ENCODE assay signal across 13 cellular contexts in the genomic region with DNA sequence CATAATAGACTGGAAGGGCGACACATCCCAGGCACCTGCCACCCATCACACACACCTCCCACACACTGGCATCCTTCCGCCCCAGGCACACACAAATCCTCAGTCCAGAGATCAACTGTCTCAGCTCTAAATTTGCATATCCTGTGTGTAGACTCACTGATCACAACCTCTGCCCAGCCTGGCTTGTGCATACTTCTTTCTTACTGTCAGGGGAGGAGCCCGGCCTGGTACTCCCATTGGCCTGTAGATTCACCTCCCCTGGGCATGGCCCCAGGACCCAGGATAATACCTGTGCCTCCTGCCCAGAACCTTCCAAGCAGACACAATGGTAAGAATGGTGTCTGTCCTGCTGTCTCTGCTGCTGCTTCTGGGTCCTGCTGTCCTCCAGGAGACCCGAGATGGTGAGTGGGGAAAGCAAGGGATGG. TPM values are rescaled to one million over a fixed set of nuclear protein-coding genes. Genes with fewer than 3 reads are reported as not detected.
DNase-seq lines count a peak whose midpoint lies in the region; ATAC-seq, FAIRE-seq and TF ChIP-seq lines count a peak whose summit lies in the region.
"Not testable (repeated sequence)": the region's sequence is repeated elsewhere in the genome, so short reads cannot be mapped to it uniquely, and the experiment has no call there.
"Had no signal": no experiment of that assay in that cellular context is flagged by ENCODE, and none has a peak within 500 bp of the region (broad histone marks: within the 10 kb centered on the region; RNA-seq: fewer than 3 reads in every experiment).

No MANE protein-coding gene starts in this region.

- H3F3A ChIP-seq in GM23338 (replicated peaks; ENCODE audit: low read depth), result not testable (repeated sequence)

- intact Hi-C loops in HepG2 (cut with micrococcal nuclease; ENCODE audit: unreplicated experiment); prostate gland (cut with DNase I): not testable (repeated sequence)

- not testable (repeated sequence) for H3K9me3 Mint-ChIP-seq in GM23338; activated naive CD8-positive, alpha-beta T cell treated with anti-CD3 and anti-CD28 coated beads, Interleukin-2, amount 50 U/mL, for 24 hours

- not testable (repeated sequence) for H4K20me1 ChIP-seq in GM23338 (replicated peaks; ENCODE audit: insufficient read depth); HepG2 (ENCODE audit: insufficient read depth, low read length)

- H3K27ac ChIP-seq in C4-2B, result peak overlapping the region; percentile 87
- not testable (repeated sequence) for H3K27ac ChIP-seq in GM23338 (ENCODE audit: low read depth)
- peak overlapping the region; percentile 27 for H3K27ac ChIP-seq in HepG2 (ENCODE audit: extremely low read length, insufficient read depth, low read length)
- peak overlapping the region; percentile 66 to 80 for H3K27ac ChIP-seq in prostate gland

- H3K4me3 Mint-ChIP-seq in GM23338, result peak overlapping the region; percentile 57
- not testable (repeated sequence) for H3K4me3 Mint-ChIP-seq in activated naive CD8-positive, alpha-beta T cell treated with anti-CD3 and anti-CD28 coated beads, Interleukin-2, amount 50 U/mL, for 24 hours

- not testable (repeated sequence) for H3K36me3 ChIP-seq in GM23338 (ENCODE audit: insufficient read depth); HepG2 (replicated peaks in 1 of 2; ENCODE audit: control insufficient read depth in 1 of 2, insufficient read depth in 2 of 2, low read length in 2 of 2); prostate gland

- POLR2A ChIA-PET in HepG2 (lab: Yijun Ruan, JAX), result interaction anchor here (0.7 to 2.5 kb wide), 10 partner anchors 9 to 1309 kb away, joined by 3 to 13 read pairs (median 4); a partner anchor contains a TSS

- H3K27ac Mint-ChIP-seq in GM23338; activated naive CD8-positive, alpha-beta T cell treated with anti-CD3 and anti-CD28 coated beads, Interleukin-2, amount 50 U/mL, for 24 hours: not testable (repeated sequence)

- peak overlapping the region; percentile 40; the same call in 1 of the 2 replicates for H3K9ac ChIP-seq in HepG2 (ENCODE audit: insufficient read depth, low read depth, low read length)

- not testable (repeated sequence) for TF ChIP-seq CTCF in C4-2B (conservative IDR thresholded peaks at IDR 0.05); GM23338 (conservative IDR thresholded peaks at IDR 0.05; ENCODE audit: low read depth in 2 of 2); HepG2 (CRISPR knock-in tag; IDR thresholded peaks at IDR 0.05); prostate gland (IDR thresholded peaks at IDR 0.05)

- H3K27me3 ChIP-seq in GM23338 (ENCODE audit: insufficient read depth); HepG2 (ENCODE audit: control insufficient read depth in 1 of 2, insufficient read depth in 2 of 2, low read length in 2 of 2); prostate gland (replicated peaks; ENCODE audit: insufficient read depth): not testable (repeated sequence)

- H3K4me2 ChIP-seq in GM23338, result not testable (repeated sequence)
- H3K4me2 ChIP-seq in HepG2 (ENCODE audit: low read depth, low read length), result peak overlapping the region; percentile 84

- peak; percentile 58 for FAIRE-seq in HepG2 (lab: Jason Lieb, UNC)

- in situ Hi-C loops in HepG2 (cut with HindIII; ENCODE audit: extremely low pct_ligation_motif_present, low pct_unique_long_range_greater_than_20kb), result loop anchor here (5.0 kb wide), 1 partner anchor 1307 kb away; no protein-coding TSS in a partner anchor

- TF ChIP-seq POLR2A in HepG2 (IDR thresholded peaks at IDR 0.05; ENCODE audit: insufficient read depth in 1 of 2, low read depth in 2 of 2, low read length in 2 of 2), result peak in 1 of 2 experiments; percentile 40; a peak in 1 of 4 replicates
- not testable (repeated sequence) for TF ChIP-seq POLR2A in prostate gland (IDR thresholded peaks at IDR 0.05)

- CTCF ChIA-PET in HepG2 (lab: Yijun Ruan, JAX; ENCODE audit: low intra/inter-chr PET ratio, low total read pairs), result interaction anchor here (0.9 to 1.7 kb wide), 2 partner anchors 10 to 13 kb away, joined by 3 to 8 read pairs; no protein-coding TSS in a partner anchor

- not testable (repeated sequence) for H3K79me2 ChIP-seq in GM23338 (replicated peaks; ENCODE audit: insufficient read depth); HepG2 (ENCODE audit: insufficient read depth, low read length)

- 3% methylated on average over 3 of the region's 4 CpGs for WGBS in HepG2 (ENCODE audit: low lambda C conversion rate)
- 51% methylated on average over 4 of the region's 4 CpGs for WGBS in prostate gland

- H2AFZ ChIP-seq in GM23338, result not testable (repeated sequence)
- peak overlapping the region; percentile 86 for H2AFZ ChIP-seq in HepG2 (ENCODE audit: low read length)

- not testable (repeated sequence) for H3K36me3 Mint-ChIP-seq in GM23338 (ENCODE audit: low read depth); activated naive CD8-positive, alpha-beta T cell treated with anti-CD3 and anti-CD28 coated beads, Interleukin-2, amount 50 U/mL, for 24 hours (ENCODE audit: low read depth)

- not testable (repeated sequence) for H3K4me3 ChIP-seq in GM23338
- H3K4me3 ChIP-seq in HepG2 (replicated peaks in 1 of 3; ENCODE audit: insufficient read depth in 1 of 3, low read depth in 2 of 3, low read length in 3 of 3) (peak overlapping the region in 2 of 3 experiments; percentile 55 to 63; a peak in 3 of 6 replicates), prostate gland (peak overlapping the region; percentile 11 to 41)

- peaks cover 11% of the 10 kb centered on the region for H3K27me3 Mint-ChIP-seq in GM23338 (ENCODE audit: insufficient read depth, low read depth, poor library complexity)
- not testable (repeated sequence) for H3K27me3 Mint-ChIP-seq in activated naive CD8-positive, alpha-beta T cell treated with anti-CD3 and anti-CD28 coated beads, Interleukin-2, amount 50 U/mL, for 24 hours

- BruUV-seq in HepG2 (replicated peaks; lab: Mats Ljungman, UMichigan), result not testable (repeated sequence)

- H3K4me1 Mint-ChIP-seq in GM23338, result peaks cover 17% of the 10 kb centered on the region
- peaks cover 10% of the 10 kb centered on the region for H3K4me1 Mint-ChIP-seq in activated naive CD8-positive, alpha-beta T cell treated with anti-CD3 and anti-CD28 coated beads, Interleukin-2, amount 50 U/mL, for 24 hours

- TF ChIP-seq RAD21 in HepG2 (CRISPR knock-in tag; IDR thresholded peaks at IDR 0.05), result not testable (repeated sequence)

- peak; percentile 47 for ATAC-seq in GM18868 (IDR thresholded peaks at IDR 0.05; ENCODE audit: unreplicated experiment)
- ATAC-seq in GM23338, result peak; percentile 53
- ATAC-seq in SK-N-SH treated with all-trans-retinoic acid at 6 μM for 48 hours, result peak; percentile 30; the same call in 2 of the 3 replicates
- peak; percentile 79 for ATAC-seq in activated naive CD8-positive, alpha-beta T cell treated with anti-CD3 and anti-CD28 coated beads, Interleukin-2, amount 50 U/mL, for 24 hours
- peak; percentile 80 for ATAC-seq in HepG2

- not testable (repeated sequence) for H3K9me3 ChIP-seq in HepG2 (ENCODE audit: low read length); prostate gland

- not testable (repeated sequence) for H3K9me2 ChIP-seq in GM23338 (ENCODE audit: insufficient read depth)

- not testable (repeated sequence) for TF ChIP-seq EP300 in HepG2 (IDR thresholded peaks at IDR 0.05; ENCODE audit: low read depth in 2 of 2, low read length in 2 of 2); HepG2 (CRISPR knock-in tag; IDR thresholded peaks at IDR 0.05; ENCODE audit: borderline replicate concordance)

- H3K4me1 ChIP-seq in GM23338 (ENCODE audit: insufficient read depth); prostate gland (replicated peaks): not testable (repeated sequence)
- H3K4me1 ChIP-seq in HepG2 (ENCODE audit: insufficient read depth, low read length), result peaks cover 41% of the 10 kb centered on the region

- DNase-seq in GM23338 (ENCODE audit: low spot score); activated naive CD8-positive, alpha-beta T cell treated with anti-CD3 and anti-CD28 coated beads, Interleukin-2, amount 50 U/mL, for 24 hours: not testable (repeated sequence)
- DNase-seq in NAMALWA (ENCODE audit: low spot score), result peak; percentile 42
- peak; percentile 64 for DNase-seq in HepG2 (ENCODE audit: low spot score)
- peak; percentile 58 for DNase-seq in prostate gland (ENCODE audit: low spot score)

RNA-seq across cellular contexts. Expression of a gene that starts 4.6 kb away (rescaled TPM):
- 0.17 TPM in 1 of 2 replicates, not detected in the other for total RNA-seq in GM23338 (2014; rRNA removed; shearing (Covaris generic))
- polyA plus RNA-seq in GM23338 (2016; fragmentation: Nextera tagmentation; extraction: Ambion mirVana), result 1.3 TPM in 1 of 2 replicates, not detected in the other
- 37.9 and 93.8 TPM in 2 replicates for total RNA-seq in HepG2 (2016; rRNA removed; fragmentation: Illumina TruSeq; extraction: Trizol)
- 17.8 and 20.7 TPM in 2 replicates for total RNA-seq in HepG2 (2016; cell fraction: cytosol; rRNA removed; fragmentation: Illumina TruSeq; extraction: Trizol; ENCODE audit: low read depth)
- total RNA-seq in HepG2 (2016; cell fraction: insoluble cytoplasmic fraction; rRNA removed; fragmentation: Illumina TruSeq; extraction: Trizol), result 36.6 and 104 TPM in 2 replicates
- total RNA-seq in HepG2 (2016; cell fraction: membrane; rRNA removed; fragmentation: Illumina TruSeq; extraction: Trizol), result 16.5 and 17.6 TPM in 2 replicates
- 82.9 and 93.6 TPM in 2 replicates for total RNA-seq in HepG2 (2016; cell fraction: nucleus; rRNA removed; fragmentation: Illumina TruSeq; extraction: Trizol)
- polyA plus RNA-seq in HepG2 (2011; rRNA removed), result 229 and 265 TPM in 2 replicates
- 243 and 259 TPM in 2 replicates for polyA plus RNA-seq in HepG2 (2011; cell fraction: cytosol; rRNA removed)
- polyA plus RNA-seq in HepG2 (2011; cell fraction: nucleus; rRNA removed), result 151 and 156 TPM in 2 replicates
- 168 and 224 TPM in 2 replicates for polyA plus RNA-seq in HepG2 (2012)
- 16.8 and 19.6 TPM in 2 replicates for polyA plus RNA-seq in HepG2 (2016; cell fraction: cytosol; fragmentation: Illumina TruSeq; extraction: Trizol; ENCODE audit: low read depth)
- 41.6 and 42.5 TPM in 2 replicates for polyA plus RNA-seq in HepG2 (2016; cell fraction: insoluble cytoplasmic fraction; fragmentation: Illumina TruSeq; extraction: Trizol; ENCODE audit: low read depth)
- polyA plus RNA-seq in HepG2 (2016; cell fraction: membrane; fragmentation: Illumina TruSeq; extraction: Trizol; ENCODE audit: low read depth), result 14.9 and 16.4 TPM in 2 replicates
- polyA plus RNA-seq in HepG2 (2016; cell fraction: nucleus; fragmentation: Illumina TruSeq; extraction: Trizol; ENCODE audit: insufficient read depth, low read depth), result 151 and 165 TPM in 2 replicates
- polyA minus RNA-seq in HepG2 (2011; rRNA and poly(A)+ RNA removed; ENCODE audit: low replicate concordance), result 107 TPM in 1 of 2 replicates, not detected in the other
- 58.9 and 79.4 TPM in 2 replicates for polyA minus RNA-seq in HepG2 (2011; cell fraction: cytosol; rRNA and poly(A)+ RNA removed)
- polyA minus RNA-seq in HepG2 (2011; cell fraction: nucleus; rRNA and poly(A)+ RNA removed), result 47.1 and 78.2 TPM in 2 replicates
- 1,000 to 10,000 TPM; 1,167 to 4,716 TPM for total RNA-seq in prostate gland
- total RNA-seq: A673; CD4-positive, CD25-positive, alpha-beta regulatory T cell; HFFc6; NCI-H460; SJCRH30 had no signal
- polyA plus RNA-seq: CD4-positive, CD25-positive, alpha-beta regulatory T cell had no signal

RNA-seq across cellular contexts. Expression of a gene that starts 34.9 kb away (rescaled TPM):
- 14.5 and 19.4 TPM in 2 replicates for total RNA-seq in GM23338 (2014; rRNA removed; shearing (Covaris generic))
- polyA plus RNA-seq in GM23338 (2016; fragmentation: Nextera tagmentation; extraction: Ambion mirVana) (9.8 and 11.8 TPM in 2 replicates), HepG2 (2011; rRNA removed) (46.0 and 46.4 TPM in 2 replicates)
- total RNA-seq in HepG2 (2016; rRNA removed; fragmentation: Illumina TruSeq; extraction: Trizol) (60.6 and 64.5 TPM in 2 replicates), prostate gland (10 to 100 TPM; 75.8 to 86.5 TPM)
- 591 and 606 TPM in 2 replicates for total RNA-seq in HepG2 (2016; cell fraction: cytosol; rRNA removed; fragmentation: Illumina TruSeq; extraction: Trizol; ENCODE audit: low read depth)
- total RNA-seq in HepG2 (2016; cell fraction: insoluble cytoplasmic fraction; rRNA removed; fragmentation: Illumina TruSeq; extraction: Trizol), result 52.3 and 68.3 TPM in 2 replicates
- 187 and 224 TPM in 2 replicates for total RNA-seq in HepG2 (2016; cell fraction: membrane; rRNA removed; fragmentation: Illumina TruSeq; extraction: Trizol)
- total RNA-seq in HepG2 (2016; cell fraction: nucleus; rRNA removed; fragmentation: Illumina TruSeq; extraction: Trizol), result 44.7 and 53.4 TPM in 2 replicates
- 21.4 and 28.4 TPM in 2 replicates for polyA plus RNA-seq in HepG2 (2011; cell fraction: cytosol; rRNA removed)
- polyA plus RNA-seq in HepG2 (2011; cell fraction: nucleus; rRNA removed), result 34.0 and 37.5 TPM in 2 replicates
- polyA plus RNA-seq in HepG2 (2012), result 28.8 and 32.8 TPM in 2 replicates
- 2.2 and 2.3 TPM in 2 replicates for polyA plus RNA-seq in HepG2 (2016; cell fraction: cytosol; fragmentation: Illumina TruSeq; extraction: Trizol; ENCODE audit: low read depth)
- polyA plus RNA-seq in HepG2 (2016; cell fraction: insoluble cytoplasmic fraction; fragmentation: Illumina TruSeq; extraction: Trizol; ENCODE audit: low read depth), result 25.2 and 27.2 TPM in 2 replicates
- 4.6 and 5.7 TPM in 2 replicates for polyA plus RNA-seq in HepG2 (2016; cell fraction: membrane; fragmentation: Illumina TruSeq; extraction: Trizol; ENCODE audit: low read depth)
- polyA plus RNA-seq in HepG2 (2016; cell fraction: nucleus; fragmentation: Illumina TruSeq; extraction: Trizol; ENCODE audit: insufficient read depth, low read depth), result 83.3 and 87.6 TPM in 2 replicates
- 56.7 and 119 TPM in 2 replicates for polyA minus RNA-seq in HepG2 (2011; rRNA and poly(A)+ RNA removed; ENCODE audit: low replicate concordance)
- polyA minus RNA-seq in HepG2 (2011; cell fraction: cytosol; rRNA and poly(A)+ RNA removed), result 60.1 and 60.2 TPM in 2 replicates
- polyA minus RNA-seq in HepG2 (2011; cell fraction: nucleus; rRNA and poly(A)+ RNA removed), result 53.6 and 70.4 TPM in 2 replicates

RNA-seq across cellular contexts. Expression of a gene that starts 51.0 kb away (rescaled TPM):
- total RNA-seq in GM23338 (2014; rRNA removed; shearing (Covaris generic)), result 0.23 and 0.56 TPM in 2 replicates
- polyA plus RNA-seq in GM23338 (2016; fragmentation: Nextera tagmentation; extraction: Ambion mirVana), result 3.1 and 3.8 TPM in 2 replicates
- total RNA-seq in HepG2 (2016; rRNA removed; fragmentation: Illumina TruSeq; extraction: Trizol), result 0.66 and 0.75 TPM in 2 replicates
- 0.79 and 2.2 TPM in 2 replicates for total RNA-seq in HepG2 (2016; cell fraction: cytosol; rRNA removed; fragmentation: Illumina TruSeq; extraction: Trizol; ENCODE audit: low read depth)
- total RNA-seq in HepG2 (2016; cell fraction: insoluble cytoplasmic fraction; rRNA removed; fragmentation: Illumina TruSeq; extraction: Trizol), result 0.95 TPM in 2 replicates
- total RNA-seq in HepG2 (2016; cell fraction: membrane; rRNA removed; fragmentation: Illumina TruSeq; extraction: Trizol), result 1.2 and 1.8 TPM in 2 replicates
- total RNA-seq in HepG2 (2016; cell fraction: nucleus; rRNA removed; fragmentation: Illumina TruSeq; extraction: Trizol), result 0.34 TPM in 2 replicates
- 1.4 TPM in 2 replicates for polyA plus RNA-seq in HepG2 (2011; rRNA removed)
- 0.78 and 0.83 TPM in 2 replicates for polyA plus RNA-seq in HepG2 (2011; cell fraction: cytosol; rRNA removed)
- 0.68 and 0.95 TPM in 2 replicates for polyA plus RNA-seq in HepG2 (2011; cell fraction: nucleus; rRNA removed)
- 1.3 and 2.6 TPM in 2 replicates for polyA plus RNA-seq in HepG2 (2012)
- polyA plus RNA-seq in HepG2 (2016; cell fraction: cytosol; fragmentation: Illumina TruSeq; extraction: Trizol; ENCODE audit: low read depth), result 2.0 and 2.1 TPM in 2 replicates
- polyA plus RNA-seq in HepG2 (2016; cell fraction: insoluble cytoplasmic fraction; fragmentation: Illumina TruSeq; extraction: Trizol; ENCODE audit: low read depth), result 0.50 and 0.83 TPM in 2 replicates
- 1.4 and 1.6 TPM in 2 replicates for polyA plus RNA-seq in HepG2 (2016; cell fraction: membrane; fragmentation: Illumina TruSeq; extraction: Trizol; ENCODE audit: low read depth)
- 0.88 and 0.89 TPM in 2 replicates for polyA plus RNA-seq in HepG2 (2016; cell fraction: nucleus; fragmentation: Illumina TruSeq; extraction: Trizol; ENCODE audit: insufficient read depth, low read depth)
- 0.30 TPM in 1 of 2 replicates, not detected in the other for polyA minus RNA-seq in HepG2 (2011; rRNA and poly(A)+ RNA removed; ENCODE audit: low replicate concordance)
- not detected in 2 replicates for polyA minus RNA-seq in HepG2 (2011; cell fraction: cytosol; rRNA and poly(A)+ RNA removed)
- not detected in 2 replicates for polyA minus RNA-seq in HepG2 (2011; cell fraction: nucleus; rRNA and poly(A)+ RNA removed)
- 1 to 10 TPM; 1.2 to 3.2 TPM for total RNA-seq in prostate gland
- total RNA-seq: A673, HFFc6, NCI-H460, SJCRH30 had no signal

Comparison
In these comparisons a context has a peak if more than half of its experiments do, and no peak if none do; other contexts are left out.
1. ATAC-seq: peak in every context shown above with its lines; median percentile 80 in HepG2; 79 in activated naive CD8-positive, alpha-beta T cell treated with anti-CD3 and anti-CD28 coated beads, Interleukin-2, amount 50 U/mL, for 24 hours; 53 in GM23338; 47 in GM18868; 30 in SK-N-SH treated with all-trans-retinoic acid at 6 μM for 48 hours.
2. RNA of a gene that starts 4.6 kb away (total RNA-seq): 1,167 to 4,716 TPM in prostate gland and 16.5 to 104 TPM in HepG2; 0.17 TPM in GM23338; every median in the first group is over 10 times any median in the second.